8 cellular contexts compared by ENCODE assay signal in genomic region chr17:45218895-45219661, GRCh38. TPM values are rescaled to one million over a fixed set of nuclear protein-coding genes. Genes with fewer than 3 reads are reported as not detected.
A peak's percentile ranks its signal among the peaks of the same experiment; 100 is the strongest.
DNase-seq lines count a peak whose midpoint lies in the region; ATAC-seq, FAIRE-seq and TF ChIP-seq lines count a peak whose summit lies in the region.

No MANE protein-coding gene starts in this region.

- DNase-seq in AG04449 (ENCODE audit: low read depth, low spot score) (peak; percentile 37), H54 (ENCODE audit: insufficient read length, low spot score) (peak; percentile 81), NCI-H345 (lab: John Stamatoyannopoulos, UW) (peak; percentile 84), cardiac fibroblast (ENCODE audit: low read depth in 2 of 2) (peak; percentile 86), kidney (peak; percentile 91)
- DNase-seq in activated CD4-positive, CD25-positive, alpha-beta regulatory T cell treated with anti-CD3 and anti-CD28 coated beads, Interleukin-2, amount 50 U/mL, for 16 hours (ENCODE audit: low read depth, low spot score): peak; percentile 78
- peak; percentile 83 for DNase-seq in stimulated activated CD4-positive, alpha-beta T cell treated with anti-CD3 and anti-CD28 coated beads, Interleukin-1b, Interleukin-23, amount 100 ng/mL, for 48 hours

- peak overlapping the region in 1 of 2 donors; percentile 1 for H3K9ac ChIP-seq in kidney (ENCODE audit: low read length in 2 of 2)

- intact Hi-C loops in kidney (cut with DNase I): no loop called here

- POLR2A ChIA-PET in AG04449 (lab: Yijun Ruan, JAX): interaction anchor here (0.6 to 1.7 kb wide), 2 partner anchors 64 to 70 kb away, joined by 3 to 7 read pairs; partner anchors contain the start of gene HEXIM1

- no peak for ATAC-seq in HG02610 (IDR thresholded peaks at IDR 0.05; ENCODE audit: unreplicated experiment)

- no peak for TF ChIP-seq POLR2A in H54 (IDR thresholded peaks at IDR 0.05; ENCODE audit: low read depth, low read length)

- peak; percentile 86 for TF ChIP-seq CTCF in AG04449 (IDR thresholded peaks at IDR 0.05; ENCODE audit: insufficient read depth, low read length, missing control alignments)
- peak; percentile 88 for TF ChIP-seq CTCF in cardiac fibroblast (IDR thresholded peaks at IDR 0.05; ENCODE audit: low read depth, low read length)
- TF ChIP-seq CTCF in kidney (IDR thresholded peaks at IDR 0.05; ENCODE audit: borderline replicate concordance, extremely low read depth, insufficient read depth): peak; percentile 98

- CTCF ChIA-PET in AG04449 (lab: Yijun Ruan, JAX): interaction anchor here (0.8 to 9.2 kb wide), 53 partner anchors 8 to 634 kb away, joined by 3 to 205 read pairs (median 6); partner anchors contain the start of genes ACBD4, HEXIM1 and MAP3K14

- H3K4me1 ChIP-seq in kidney (ENCODE audit: control insufficient read depth in 1 of 2, insufficient read depth in 1 of 2, low read depth in 1 of 2, low read length in 2 of 2): no peaks in the 10 kb centered on the region

- no peaks in the 10 kb centered on the region for H3K9me3 ChIP-seq in kidney (ENCODE audit: control insufficient read depth in 1 of 2, low read length in 2 of 2)

- no peaks in the 10 kb centered on the region for H3K36me3 ChIP-seq in kidney (ENCODE audit: control insufficient read depth in 1 of 2, insufficient read depth in 2 of 2, low read length in 2 of 2)

- H3K4me3 ChIP-seq in AG04449 (ENCODE audit: low read depth, low read length) (peak overlapping the region; percentile 30), cardiac fibroblast (replicated peaks in 1 of 2; ENCODE audit: low read depth in 2 of 2, low read length in 2 of 2) (no peak overlapping the region), kidney (ENCODE audit: low read length in 2 of 2) (no peak overlapping the region)

- H3K27ac ChIP-seq in kidney (ENCODE audit: low read depth in 2 of 2, low read length in 2 of 2): no peak overlapping the region

- FAIRE-seq in H54 (lab: Jason Lieb, UNC) (peak; percentile 80), kidney (lab: Jason Lieb, UNC) (peak; percentile 53)

RNA-seq across cellular contexts. Expression of gene FMNL1, which starts 2.6 kb away (rescaled TPM):
- 32.9 TPM for total RNA-seq in kidney
- polyA plus RNA-seq in kidney (ENCODE audit: insufficient read depth, low read depth, low replicate concordance): 2.3 TPM

RNA-seq across cellular contexts. Expression of gene SPATA32, which starts 42.8 kb away (rescaled TPM):
- not detected for total RNA-seq in kidney
- not detected for polyA plus RNA-seq in kidney (ENCODE audit: insufficient read depth, low read depth, low replicate concordance)

RNA-seq across cellular contexts. Expression of gene HEXIM2, which starts 57.4 kb away (rescaled TPM):
- total RNA-seq in kidney: 6.2 TPM
- polyA plus RNA-seq in kidney (ENCODE audit: insufficient read depth, low read depth, low replicate concordance): 29.1 TPM

Comparison
In these comparisons a context has a peak if more than half of its experiments do, and no peak if none do; other contexts are left out.
1. DNase-seq: peak in every context shown above with its lines; median percentile 91 in kidney; 86 in cardiac fibroblast; 84 in NCI-H345; 83 in stimulated activated CD4-positive, alpha-beta T cell treated with anti-CD3 and anti-CD28 coated beads, Interleukin-1b, Interleukin-23, amount 100 ng/mL, for 48 hours; 81 in H54; 78 in activated CD4-positive, CD25-positive, alpha-beta regulatory T cell treated with anti-CD3 and anti-CD28 coated beads, Interleukin-2, amount 50 U/mL, for 16 hours; 37 in AG04449.